Comparison of ENCODE assay signal across 3 cellular contexts in the genomic region with DNA sequence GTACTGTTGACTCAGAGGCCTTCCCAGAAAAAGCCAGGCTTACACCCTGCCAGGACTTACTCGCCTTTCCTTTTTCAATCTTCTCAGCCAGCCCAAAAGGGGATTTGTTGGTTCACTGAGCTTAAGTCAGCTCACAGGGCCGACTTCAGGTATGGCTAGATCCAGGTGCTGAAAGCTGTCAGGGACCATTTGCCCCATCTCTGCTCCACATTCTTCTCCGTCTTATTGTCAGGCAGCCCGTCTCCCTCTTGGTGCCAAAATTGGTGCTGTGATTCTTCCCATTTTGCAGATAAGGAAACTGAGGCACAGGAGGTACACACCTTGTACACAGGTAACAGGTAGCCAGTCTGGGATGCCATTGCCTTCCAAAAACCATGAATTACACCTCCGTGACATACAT.
TF ChIP-seq lines count a peak whose summit lies in the region.

No MANE protein-coding gene starts in this region.

TF ChIP-seq in HepG2, 621 proteins besides CTCF, POLR2A, EP300 and RAD21:
- TF ChIP-seq, protein P1, sequence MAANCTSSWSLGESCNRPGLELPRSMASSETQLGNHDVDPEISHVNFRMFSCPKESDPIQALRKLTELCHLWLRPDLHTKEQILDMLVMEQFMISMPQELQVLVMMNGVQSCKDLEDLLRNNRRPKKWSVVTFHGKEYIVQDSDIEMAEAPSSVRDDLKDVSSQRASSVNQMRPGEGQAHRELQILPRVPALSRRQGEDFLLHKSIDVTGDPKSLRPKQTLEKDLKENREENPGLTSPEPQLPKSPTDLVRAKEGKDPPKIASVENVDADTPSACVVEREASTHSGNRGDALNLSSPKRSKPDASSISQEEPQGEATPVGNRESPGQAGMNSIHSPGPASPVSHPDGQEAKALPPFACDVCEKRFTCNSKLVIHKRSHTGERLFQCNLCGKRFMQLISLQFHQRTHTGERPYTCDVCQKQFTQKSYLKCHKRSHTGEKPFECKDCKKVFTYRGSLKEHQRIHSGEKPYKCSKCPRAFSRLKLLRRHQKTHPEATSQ (CRISPR knock-in tag; IDR thresholded peaks at IDR 0.05; ENCODE audit: borderline replicate concordance) = no peak
- peak; percentile 17; the same call in 1 of the 2 replicates for TF ChIP-seq ZNF121 (CRISPR knock-in tag; IDR thresholded peaks at IDR 0.05)
- peak; percentile 99 for TF ChIP-seq ZNF329 (CRISPR knock-in tag; IDR thresholded peaks at IDR 0.05; ENCODE audit: low read depth)
- TF ChIP-seq, protein P2, sequence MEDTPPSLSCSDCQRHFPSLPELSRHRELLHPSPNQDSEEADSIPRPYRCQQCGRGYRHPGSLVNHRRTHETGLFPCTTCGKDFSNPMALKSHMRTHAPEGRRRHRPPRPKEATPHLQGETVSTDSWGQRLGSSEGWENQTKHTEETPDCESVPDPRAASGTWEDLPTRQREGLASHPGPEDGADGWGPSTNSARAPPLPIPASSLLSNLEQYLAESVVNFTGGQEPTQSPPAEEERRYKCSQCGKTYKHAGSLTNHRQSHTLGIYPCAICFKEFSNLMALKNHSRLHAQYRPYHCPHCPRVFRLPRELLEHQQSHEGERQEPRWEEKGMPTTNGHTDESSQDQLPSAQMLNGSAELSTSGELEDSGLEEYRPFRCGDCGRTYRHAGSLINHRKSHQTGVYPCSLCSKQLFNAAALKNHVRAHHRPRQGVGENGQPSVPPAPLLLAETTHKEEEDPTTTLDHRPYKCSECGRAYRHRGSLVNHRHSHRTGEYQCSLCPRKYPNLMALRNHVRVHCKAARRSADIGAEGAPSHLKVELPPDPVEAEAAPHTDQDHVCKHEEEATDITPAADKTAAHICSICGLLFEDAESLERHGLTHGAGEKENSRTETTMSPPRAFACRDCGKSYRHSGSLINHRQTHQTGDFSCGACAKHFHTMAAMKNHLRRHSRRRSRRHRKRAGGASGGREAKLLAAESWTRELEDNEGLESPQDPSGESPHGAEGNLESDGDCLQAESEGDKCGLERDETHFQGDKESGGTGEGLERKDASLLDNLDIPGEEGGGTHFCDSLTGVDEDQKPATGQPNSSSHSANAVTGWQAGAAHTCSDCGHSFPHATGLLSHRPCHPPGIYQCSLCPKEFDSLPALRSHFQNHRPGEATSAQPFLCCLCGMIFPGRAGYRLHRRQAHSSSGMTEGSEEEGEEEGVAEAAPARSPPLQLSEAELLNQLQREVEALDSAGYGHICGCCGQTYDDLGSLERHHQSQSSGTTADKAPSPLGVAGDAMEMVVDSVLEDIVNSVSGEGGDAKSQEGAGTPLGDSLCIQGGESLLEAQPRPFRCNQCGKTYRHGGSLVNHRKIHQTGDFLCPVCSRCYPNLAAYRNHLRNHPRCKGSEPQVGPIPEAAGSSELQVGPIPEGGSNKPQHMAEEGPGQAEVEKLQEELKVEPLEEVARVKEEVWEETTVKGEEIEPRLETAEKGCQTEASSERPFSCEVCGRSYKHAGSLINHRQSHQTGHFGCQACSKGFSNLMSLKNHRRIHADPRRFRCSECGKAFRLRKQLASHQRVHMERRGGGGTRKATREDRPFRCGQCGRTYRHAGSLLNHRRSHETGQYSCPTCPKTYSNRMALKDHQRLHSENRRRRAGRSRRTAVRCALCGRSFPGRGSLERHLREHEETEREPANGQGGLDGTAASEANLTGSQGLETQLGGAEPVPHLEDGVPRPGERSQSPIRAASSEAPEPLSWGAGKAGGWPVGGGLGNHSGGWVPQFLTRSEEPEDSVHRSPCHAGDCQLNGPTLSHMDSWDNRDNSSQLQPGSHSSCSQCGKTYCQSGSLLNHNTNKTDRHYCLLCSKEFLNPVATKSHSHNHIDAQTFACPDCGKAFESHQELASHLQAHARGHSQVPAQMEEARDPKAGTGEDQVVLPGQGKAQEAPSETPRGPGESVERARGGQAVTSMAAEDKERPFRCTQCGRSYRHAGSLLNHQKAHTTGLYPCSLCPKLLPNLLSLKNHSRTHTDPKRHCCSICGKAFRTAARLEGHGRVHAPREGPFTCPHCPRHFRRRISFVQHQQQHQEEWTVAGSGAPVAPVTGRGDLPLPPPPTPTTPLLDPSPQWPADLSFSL (CRISPR knock-in tag; IDR thresholded peaks at IDR 0.05) = no peak
- peak; percentile 28; the same call in 1 of the 2 replicates for TF ChIP-seq ZNF629 (CRISPR knock-in tag; conservative IDR thresholded peaks at IDR 0.05)
- no peak for TF ChIP-seq NFYB (CRISPR knock-in tag; IDR thresholded peaks at IDR 0.05)
TF ChIP-seq in HepG2: peak in this region for 3.

TF ChIP-seq in HEK293, 187 proteins besides CTCF, POLR2A, EP300 and RAD21 (continues in another document):
- TF ChIP-seq ZNF214 (tag by site-specific recombination; IDR thresholded peaks at IDR 0.05; ENCODE audit: borderline replicate concordance) (no peak), ZNF777 (tag by site-specific recombination; IDR thresholded peaks at IDR 0.05; ENCODE audit: borderline replicate concordance) (no peak)
- TF ChIP-seq, protein P3, sequence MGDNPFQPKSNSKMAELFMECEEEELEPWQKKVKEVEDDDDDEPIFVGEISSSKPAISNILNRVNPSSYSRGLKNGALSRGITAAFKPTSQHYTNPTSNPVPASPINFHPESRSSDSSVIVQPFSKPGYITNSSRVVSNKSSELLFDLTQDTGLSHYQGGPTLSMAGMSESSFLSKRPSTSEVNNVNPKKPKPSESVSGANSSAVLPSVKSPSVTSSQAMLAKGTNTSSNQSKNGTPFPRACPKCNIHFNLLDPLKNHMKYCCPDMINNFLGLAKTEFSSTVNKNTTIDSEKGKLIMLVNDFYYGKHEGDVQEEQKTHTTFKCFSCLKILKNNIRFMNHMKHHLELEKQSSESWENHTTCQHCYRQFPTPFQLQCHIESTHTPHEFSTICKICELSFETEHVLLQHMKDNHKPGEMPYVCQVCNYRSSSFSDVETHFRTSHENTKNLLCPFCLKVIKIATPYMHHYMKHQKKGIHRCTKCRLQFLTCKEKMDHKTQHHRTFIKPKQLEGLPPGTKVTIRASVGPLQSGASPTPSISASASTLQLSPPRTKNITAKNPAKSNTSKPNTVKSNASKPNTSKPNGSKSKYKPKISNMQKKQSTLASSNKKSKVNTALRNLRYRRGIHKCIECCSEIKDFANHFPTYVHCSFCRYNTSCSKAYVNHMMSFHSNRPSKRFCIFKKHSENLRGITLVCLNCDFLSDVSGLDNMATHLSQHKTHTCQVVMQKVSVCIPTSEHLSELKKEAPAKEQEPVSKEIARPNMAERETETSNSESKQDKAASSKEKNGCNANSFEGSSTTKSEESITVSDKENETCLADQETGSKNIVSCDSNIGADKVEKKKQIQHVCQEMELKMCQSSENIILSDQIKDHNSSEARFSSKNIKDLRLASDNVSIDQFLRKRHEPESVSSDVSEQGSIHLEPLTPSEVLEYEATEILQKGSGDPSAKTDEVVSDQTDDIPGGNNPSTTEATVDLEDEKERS (tag by site-specific recombination; IDR thresholded peaks at IDR 0.05) = peak; percentile 60; the same call in 1 of the 2 replicates
- TF ChIP-seq, protein P4, sequence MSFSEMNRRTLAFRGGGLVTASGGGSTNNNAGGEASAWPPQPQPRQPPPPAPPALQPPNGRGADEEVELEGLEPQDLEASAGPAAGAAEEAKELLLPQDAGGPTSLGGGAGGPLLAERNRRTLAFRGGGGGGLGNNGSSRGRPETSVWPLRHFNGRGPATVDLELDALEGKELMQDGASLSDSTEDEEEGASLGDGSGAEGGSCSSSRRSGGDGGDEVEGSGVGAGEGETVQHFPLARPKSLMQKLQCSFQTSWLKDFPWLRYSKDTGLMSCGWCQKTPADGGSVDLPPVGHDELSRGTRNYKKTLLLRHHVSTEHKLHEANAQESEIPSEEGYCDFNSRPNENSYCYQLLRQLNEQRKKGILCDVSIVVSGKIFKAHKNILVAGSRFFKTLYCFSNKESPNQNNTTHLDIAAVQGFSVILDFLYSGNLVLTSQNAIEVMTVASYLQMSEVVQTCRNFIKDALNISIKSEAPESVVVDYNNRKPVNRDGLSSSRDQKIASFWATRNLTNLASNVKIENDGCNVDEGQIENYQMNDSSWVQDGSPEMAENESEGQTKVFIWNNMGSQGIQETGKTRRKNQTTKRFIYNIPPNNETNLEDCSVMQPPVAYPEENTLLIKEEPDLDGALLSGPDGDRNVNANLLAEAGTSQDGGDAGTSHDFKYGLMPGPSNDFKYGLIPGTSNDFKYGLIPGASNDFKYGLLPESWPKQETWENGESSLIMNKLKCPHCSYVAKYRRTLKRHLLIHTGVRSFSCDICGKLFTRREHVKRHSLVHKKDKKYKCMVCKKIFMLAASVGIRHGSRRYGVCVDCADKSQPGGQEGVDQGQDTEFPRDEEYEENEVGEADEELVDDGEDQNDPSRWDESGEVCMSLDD (tag by site-specific recombination; IDR thresholded peaks at IDR 0.05) = no peak
- TF ChIP-seq, protein P5, sequence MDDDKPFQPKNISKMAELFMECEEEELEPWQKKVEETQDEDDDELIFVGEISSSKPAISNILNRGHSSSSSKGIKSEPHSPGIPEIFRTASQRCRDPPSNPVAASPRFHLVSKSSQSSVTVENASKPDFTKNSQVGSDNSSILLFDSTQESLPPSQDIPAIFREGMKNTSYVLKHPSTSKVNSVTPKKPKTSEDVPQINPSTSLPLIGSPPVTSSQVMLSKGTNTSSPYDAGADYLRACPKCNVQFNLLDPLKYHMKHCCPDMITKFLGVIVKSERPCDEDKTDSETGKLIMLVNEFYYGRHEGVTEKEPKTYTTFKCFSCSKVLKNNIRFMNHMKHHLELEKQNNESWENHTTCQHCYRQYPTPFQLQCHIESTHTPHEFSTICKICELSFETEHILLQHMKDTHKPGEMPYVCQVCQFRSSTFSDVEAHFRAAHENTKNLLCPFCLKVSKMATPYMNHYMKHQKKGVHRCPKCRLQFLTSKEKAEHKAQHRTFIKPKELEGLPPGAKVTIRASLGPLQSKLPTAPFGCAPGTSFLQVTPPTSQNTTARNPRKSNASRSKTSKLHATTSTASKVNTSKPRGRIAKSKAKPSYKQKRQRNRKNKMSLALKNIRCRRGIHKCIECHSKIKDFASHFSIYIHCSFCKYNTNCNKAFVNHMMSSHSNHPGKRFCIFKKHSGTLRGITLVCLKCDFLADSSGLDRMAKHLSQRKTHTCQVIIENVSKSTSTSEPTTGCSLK (tag by site-specific recombination; IDR thresholded peaks at IDR 0.05) = no peak

TF ChIP-seq in H1, 55 proteins besides CTCF, POLR2A, EP300 and RAD21:
- no peak for TF ChIP-seq ASH2L (IDR thresholded peaks at IDR 0.05; ENCODE audit: low read length)
- TF ChIP-seq YY1 (IDR thresholded peaks at IDR 0.05; ENCODE audit: low read depth, low read length) = no peak
- 0 out of 2 replicates have a peak, but pooled peaks have one; percentile 66 for TF ChIP-seq KDM1A (IDR thresholded peaks at IDR 0.05; ENCODE audit: borderline replicate concordance, low read length)
TF ChIP-seq in H1: peak in this region for 1.
